1 cellular context compared by ENCODE assay signal in the genomic region with DNA sequence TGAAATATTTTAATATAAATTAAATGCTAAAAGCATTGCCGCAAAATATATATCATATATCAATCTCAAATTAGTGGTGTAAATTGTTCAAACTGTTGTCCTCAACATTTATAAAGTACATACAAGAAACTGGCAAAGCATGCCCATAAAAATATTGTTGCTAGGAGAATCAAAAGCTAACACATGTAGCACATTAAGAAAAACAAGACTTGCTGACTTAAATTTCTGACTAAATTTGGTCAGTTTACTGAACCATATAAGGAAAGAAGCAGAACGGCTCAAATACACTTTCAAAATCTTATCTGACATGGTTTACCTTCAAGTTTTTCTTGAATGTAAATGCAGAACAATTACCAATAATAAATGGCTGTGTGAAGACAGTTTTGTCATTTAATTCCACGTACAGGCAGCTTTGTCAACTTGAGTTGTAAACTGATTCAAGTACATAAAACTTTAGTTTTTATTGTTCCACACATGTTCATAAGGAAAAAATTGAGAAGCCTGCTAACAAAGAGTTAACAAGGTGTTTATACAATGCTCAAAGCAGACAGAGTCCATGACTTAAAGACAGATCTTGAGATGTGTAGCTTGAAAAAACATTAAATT.
TF ChIP-seq lines count a peak whose summit lies in the region.

No MANE protein-coding gene starts in this region.

TF ChIP-seq in HEK293, 187 proteins besides CTCF, POLR2A, EP300 and RAD21:
- TF ChIP-seq, protein P1, sequence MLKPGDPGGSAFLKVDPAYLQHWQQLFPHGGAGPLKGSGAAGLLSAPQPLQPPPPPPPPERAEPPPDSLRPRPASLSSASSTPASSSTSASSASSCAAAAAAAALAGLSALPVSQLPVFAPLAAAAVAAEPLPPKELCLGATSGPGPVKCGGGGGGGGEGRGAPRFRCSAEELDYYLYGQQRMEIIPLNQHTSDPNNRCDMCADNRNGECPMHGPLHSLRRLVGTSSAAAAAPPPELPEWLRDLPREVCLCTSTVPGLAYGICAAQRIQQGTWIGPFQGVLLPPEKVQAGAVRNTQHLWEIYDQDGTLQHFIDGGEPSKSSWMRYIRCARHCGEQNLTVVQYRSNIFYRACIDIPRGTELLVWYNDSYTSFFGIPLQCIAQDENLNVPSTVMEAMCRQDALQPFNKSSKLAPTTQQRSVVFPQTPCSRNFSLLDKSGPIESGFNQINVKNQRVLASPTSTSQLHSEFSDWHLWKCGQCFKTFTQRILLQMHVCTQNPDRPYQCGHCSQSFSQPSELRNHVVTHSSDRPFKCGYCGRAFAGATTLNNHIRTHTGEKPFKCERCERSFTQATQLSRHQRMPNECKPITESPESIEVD (tag by site-specific recombination; IDR thresholded peaks at IDR 0.05): peak; percentile 54
- no peak for TF ChIP-seq ZNF48 (tag by site-specific recombination; IDR thresholded peaks at IDR 0.05)
- TF ChIP-seq, protein P2, sequence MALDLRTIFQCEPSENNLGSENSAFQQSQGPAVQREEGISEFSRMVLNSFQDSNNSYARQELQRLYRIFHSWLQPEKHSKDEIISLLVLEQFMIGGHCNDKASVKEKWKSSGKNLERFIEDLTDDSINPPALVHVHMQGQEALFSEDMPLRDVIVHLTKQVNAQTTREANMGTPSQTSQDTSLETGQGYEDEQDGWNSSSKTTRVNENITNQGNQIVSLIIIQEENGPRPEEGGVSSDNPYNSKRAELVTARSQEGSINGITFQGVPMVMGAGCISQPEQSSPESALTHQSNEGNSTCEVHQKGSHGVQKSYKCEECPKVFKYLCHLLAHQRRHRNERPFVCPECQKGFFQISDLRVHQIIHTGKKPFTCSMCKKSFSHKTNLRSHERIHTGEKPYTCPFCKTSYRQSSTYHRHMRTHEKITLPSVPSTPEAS (tag by site-specific recombination; IDR thresholded peaks at IDR 0.05): no peak
